Comparison of ENCODE assay signal across 17 cellular contexts in genomic region chr5:117201016-117201415, GRCh38.
"Had no signal": no experiment of that assay in that cellular context is flagged by ENCODE, and none has a peak within 500 bp of the region (broad histone marks: within the 10 kb centered on the region; RNA-seq: fewer than 3 reads in every experiment).

No MANE protein-coding gene starts in this region.

- H3K27me3 Mint-ChIP-seq: activated CD4-positive, alpha-beta T cell treated with anti-CD3 and anti-CD28 coated beads for 36 hours; activated CD8-positive, alpha-beta T cell treated with anti-CD3 and anti-CD28 coated beads for 36 hours; activated naive CD8-positive, alpha-beta T cell treated with anti-CD3 and anti-CD28 coated beads for 36 hours; dendritic cell treated with granulocyte-macrophage colony-stimulating factor and Interleukin-4, amounts not matched to agents 40 ng/mL and 50 ng/mL, for 4 days; effector memory CD8-positive, alpha-beta T cell had no signal

- H3K9me3 Mint-ChIP-seq: activated CD8-positive, alpha-beta T cell treated with anti-CD3 and anti-CD28 coated beads for 36 hours; T-helper 1 cell treated with Interleukin-12 subunit alpha and Interleukin-12 subunit beta and Interleukin-4 antibody, amounts not matched to agents 30 μg/mL and 1 μg/mL, for 36 hours had no signal

- H3K27me3 ChIP-seq: breast epithelium, gastroesophageal sphincter, thyroid gland, vagina had no signal

- H3K9me3 ChIP-seq: breast epithelium, gastroesophageal sphincter, psoas muscle, thyroid gland, vagina had no signal

- H3K36me3 Mint-ChIP-seq: activated naive CD8-positive, alpha-beta T cell treated with anti-CD3 and anti-CD28 coated beads for 36 hours had no signal

- H3K4me1 Mint-ChIP-seq: activated CD4-positive, alpha-beta T cell treated with anti-CD3 and anti-CD28 coated beads for 36 hours; activated naive CD8-positive, alpha-beta T cell treated with anti-CD3 and anti-CD28 coated beads for 36 hours had no signal

- ATAC-seq: activated CD4-positive, alpha-beta T cell treated with anti-CD3 and anti-CD28 coated beads for 36 hours; activated CD8-positive, alpha-beta T cell treated with anti-CD3 and anti-CD28 coated beads for 36 hours; activated T-cell treated with anti-CD3 and anti-CD28 coated beads, Interleukin-2, amount 50 U/mL, for 72 hours; effector memory CD8-positive, alpha-beta T cell; gastroesophageal sphincter; psoas muscle had no signal

- H3K36me3 ChIP-seq: breast epithelium, gastroesophageal sphincter, left ventricle myocardium inferior, thyroid gland, vagina had no signal

- H3K4me3 Mint-ChIP-seq: activated CD4-positive, alpha-beta T cell treated with anti-CD3 and anti-CD28 coated beads for 36 hours; activated CD8-positive, alpha-beta T cell treated with anti-CD3 and anti-CD28 coated beads for 36 hours; activated naive CD8-positive, alpha-beta T cell treated with anti-CD3 and anti-CD28 coated beads for 36 hours; activated T-cell treated with anti-CD3 and anti-CD28 coated beads, Interleukin-2, amount 50 U/mL, for 72 hours; dendritic cell treated with granulocyte-macrophage colony-stimulating factor and Interleukin-4, amounts not matched to agents 40 ng/mL and 50 ng/mL, for 4 days; effector memory CD8-positive, alpha-beta T cell; T-helper 1 cell treated with Interleukin-12 subunit alpha and Interleukin-12 subunit beta and Interleukin-4 antibody, amounts not matched to agents 30 μg/mL and 1 μg/mL, for 36 hours had no signal

- H3K27ac Mint-ChIP-seq: activated CD4-positive, alpha-beta T cell treated with anti-CD3 and anti-CD28 coated beads for 36 hours; activated CD8-positive, alpha-beta T cell treated with anti-CD3 and anti-CD28 coated beads for 36 hours; activated naive CD8-positive, alpha-beta T cell treated with anti-CD3 and anti-CD28 coated beads for 36 hours; activated T-cell treated with anti-CD3 and anti-CD28 coated beads, Interleukin-2, amount 50 U/mL, for 72 hours; dendritic cell treated with granulocyte-macrophage colony-stimulating factor and Interleukin-4, amounts not matched to agents 40 ng/mL and 50 ng/mL, for 4 days; effector memory CD8-positive, alpha-beta T cell; T-helper 1 cell treated with Interleukin-12 subunit alpha and Interleukin-12 subunit beta and Interleukin-4 antibody, amounts not matched to agents 30 μg/mL and 1 μg/mL, for 36 hours had no signal

- H3K4me1 ChIP-seq: breast epithelium, psoas muscle, thyroid gland, vagina had no signal

- DNase-seq: activated CD4-positive, alpha-beta T cell treated with anti-CD3 and anti-CD28 coated beads for 36 hours; activated CD8-positive, alpha-beta memory T cell treated with anti-CD3 and anti-CD28 coated beads, Interleukin-2, amount 50 U/mL, for 4 hours; activated CD8-positive, alpha-beta T cell treated with anti-CD3 and anti-CD28 coated beads for 36 hours; activated gamma-delta T cell; activated naive CD8-positive, alpha-beta T cell treated with anti-CD3 and anti-CD28 coated beads for 36 hours; activated T-cell treated with anti-CD3 and anti-CD28 coated beads, Interleukin-2, amount 50 U/mL, for 72 hours; effector memory CD8-positive, alpha-beta T cell; islet precursor cell; left ventricle myocardium inferior; psoas muscle; stimulated activated CD4-positive, alpha-beta T cell treated with anti-CD3 and anti-CD28 coated beads, Interleukin-1b, Interleukin-23, amount 100 ng/mL, for 48 hours; thyroid gland had no signal

- H3K4me3 ChIP-seq: breast epithelium, gastroesophageal sphincter, left ventricle myocardium inferior, psoas muscle, thyroid gland, vagina had no signal

- H3K27ac ChIP-seq: breast epithelium, gastroesophageal sphincter, left ventricle myocardium inferior, psoas muscle, thyroid gland, vagina had no signal
